In the genomic region with DNA sequence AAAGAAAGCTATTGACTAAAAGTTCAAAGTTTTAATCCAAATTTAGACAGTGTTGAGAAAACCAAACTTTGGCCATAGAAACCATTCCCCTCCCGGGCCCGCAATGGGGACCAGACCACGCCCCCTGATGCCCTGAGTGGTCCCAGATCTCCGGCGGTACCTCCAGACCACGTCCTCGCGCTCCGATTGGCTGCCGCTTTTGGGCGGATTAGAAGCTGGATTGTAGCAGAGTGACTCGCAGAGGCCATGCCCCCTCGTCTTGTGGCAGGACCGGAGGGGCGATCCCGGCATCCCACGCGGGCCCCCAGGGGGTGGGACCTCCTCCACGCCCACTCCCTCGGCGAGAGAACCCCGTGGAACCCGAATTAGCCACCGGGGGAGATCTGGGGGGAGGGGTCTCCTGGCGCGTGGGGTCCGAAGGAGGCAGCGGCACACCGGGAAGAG, we compare ENCODE assay signal across 8 cellular contexts. TPM values are rescaled to one million over a fixed set of nuclear protein-coding genes. Genes with fewer than 3 reads are reported as not detected.
A peak's percentile ranks its signal among the peaks of the same experiment; 100 is the strongest.
DNase-seq lines count a peak whose midpoint lies in the region; ATAC-seq, FAIRE-seq and TF ChIP-seq lines count a peak whose summit lies in the region.

No MANE protein-coding gene starts in this region.

- H3K27me3 ChIP-seq in CD4-positive, alpha-beta memory T cell (ENCODE audit: insufficient read depth, low read length), result no peaks in the 10 kb centered on the region

- peaks cover 21% of the 10 kb centered on the region for H3K4me1 ChIP-seq in CD4-positive, alpha-beta memory T cell (ENCODE audit: insufficient read depth, low read length)

- no peaks in the 10 kb centered on the region for H3K9me3 ChIP-seq in CD4-positive, alpha-beta memory T cell (ENCODE audit: control insufficient read depth in 1 of 2, low read length in 2 of 2)

- H3K36me3 Mint-ChIP-seq in CD4-positive, alpha-beta memory T cell, result no peaks in the 10 kb centered on the region

- peaks cover 15 to 21% (median 16%) of the 10 kb centered on the region in 4 donors for H3K4me1 Mint-ChIP-seq in CD4-positive, alpha-beta memory T cell

- peak overlapping the region in 1 of 2 donors; percentile 22 for H3K4me3 ChIP-seq in CD4-positive, alpha-beta memory T cell (ENCODE audit: low read length in 2 of 2)

- intact Hi-C loops in CD4-positive, alpha-beta memory T cell (cut with micrococcal nuclease), result no loop called here

- ATAC-seq in HG02588 (IDR thresholded peaks at IDR 0.05; ENCODE audit: unreplicated experiment), result no peak

- no peaks in the 10 kb centered on the region for H3K9me3 Mint-ChIP-seq in CD4-positive, alpha-beta memory T cell

- H3K27me3 Mint-ChIP-seq in CD4-positive, alpha-beta memory T cell, result peaks cover 4 to 14% of the 10 kb centered on the region in 2 donors

- POLR2A ChIA-PET in CD4-positive, alpha-beta memory T cell (lab: Charles Lee; ENCODE audit: partially characterized antibody), result interaction anchor here (0.6 to 1.6 kb wide), 7 partner anchors 42 to 218 kb away, joined by 3 to 5 read pairs (median 3); partner anchors contain the start of genes FTL, RPL18 and SPHK2

- no peak for TF ChIP-seq POLR2A in H54 (IDR thresholded peaks at IDR 0.05; ENCODE audit: low read depth, low read length)

- H3K4me3 Mint-ChIP-seq in CD4-positive, alpha-beta memory T cell, result peak overlapping the region; percentile 54 to 86 (median 77)

- no peaks in the 10 kb centered on the region for H3K36me3 ChIP-seq in CD4-positive, alpha-beta memory T cell (ENCODE audit: insufficient read depth, low read length)

- peak overlapping the region; percentile 19 to 87 (median 51) for H3K27ac Mint-ChIP-seq in CD4-positive, alpha-beta memory T cell

- peak overlapping the region; percentile 10 for H3K27ac ChIP-seq in CD4-positive, alpha-beta memory T cell (ENCODE audit: low read depth, low read length)

- CTCF ChIA-PET in CD4-positive, alpha-beta memory T cell (lab: Charles Lee; ENCODE audit: partially characterized antibody), result interaction anchor here (0.6 to 2.3 kb wide), 6 partner anchors 27 to 191 kb away, joined by 3 to 59 read pairs (median 8); partner anchors contain the start of genes CA11, GYS1 and RUVBL2

- DNase-seq in CD4-positive, alpha-beta memory T cell, result peak; percentile 65 to 81 (median 71)
- peak; percentile 86 for DNase-seq in H54 (ENCODE audit: insufficient read length, low spot score)
- peak; percentile 95 to 98 for DNase-seq in NCI-H524 (lab: John Stamatoyannopoulos, UW)
- DNase-seq in activated CD8-positive, alpha-beta memory T cell treated with anti-CD3 and anti-CD28 coated beads for 1 hour (ENCODE audit: extremely low read depth in 1 of 2, low read depth in 1 of 2), result peak; percentile 61 to 73
- DNase-seq in effector CD8-positive, alpha-beta T cell (lab: John Stamatoyannopoulos, UW), result peak; percentile 83
- DNase-seq in medulla oblongata (ENCODE audit: extremely low spot score), result peak; percentile 92
- DNase-seq in stimulated activated CD8-positive, alpha-beta memory T cell treated with anti-CD3 and anti-CD28 coated beads, Interleukin-12 subunit alpha, Interleukin-12 subunit beta, amount 100 ng/mL, for 24 hours (ENCODE audit: extremely low read depth), result peak; percentile 67

- FAIRE-seq in H54 (lab: Jason Lieb, UNC), result peak; percentile 20

RNA-seq across cellular contexts. Expression of gene HSD17B14, which starts 0.8 kb away (rescaled TPM):
- total RNA-seq in CD4-positive, alpha-beta memory T cell, result under 1 TPM; 0.35 to 0.75 TPM
- 1 to 10 TPM in 1 of 2 donors, under 1 TPM in 1; 0.32 to 1.1 TPM for polyA plus RNA-seq in CD4-positive, alpha-beta memory T cell

RNA-seq across cellular contexts. Expression of gene BCAT2, which starts 26.3 kb away (rescaled TPM):
- 10 to 100 TPM; 25.9 to 30.1 TPM for total RNA-seq in CD4-positive, alpha-beta memory T cell
- polyA plus RNA-seq in CD4-positive, alpha-beta memory T cell, result 10 to 100 TPM; 19.0 to 28.8 TPM

RNA-seq across cellular contexts. Expression of gene PLEKHA4, which starts 31.3 kb away (rescaled TPM):
- total RNA-seq in CD4-positive, alpha-beta memory T cell, result 1 to 10 TPM; 2.8 to 6.6 TPM
- polyA plus RNA-seq in CD4-positive, alpha-beta memory T cell, result 1 to 10 TPM; 2.3 to 7.5 TPM

RNA-seq across cellular contexts. Expression of gene PPP1R15A, which starts 35.1 kb away (rescaled TPM):
- 10 to 100 TPM; 67.0 to 69.8 TPM for total RNA-seq in CD4-positive, alpha-beta memory T cell
- 10 to 100 TPM; 79.6 to 83.3 TPM for polyA plus RNA-seq in CD4-positive, alpha-beta memory T cell
